1 cellular context compared by ENCODE assay signal in the genomic region with DNA sequence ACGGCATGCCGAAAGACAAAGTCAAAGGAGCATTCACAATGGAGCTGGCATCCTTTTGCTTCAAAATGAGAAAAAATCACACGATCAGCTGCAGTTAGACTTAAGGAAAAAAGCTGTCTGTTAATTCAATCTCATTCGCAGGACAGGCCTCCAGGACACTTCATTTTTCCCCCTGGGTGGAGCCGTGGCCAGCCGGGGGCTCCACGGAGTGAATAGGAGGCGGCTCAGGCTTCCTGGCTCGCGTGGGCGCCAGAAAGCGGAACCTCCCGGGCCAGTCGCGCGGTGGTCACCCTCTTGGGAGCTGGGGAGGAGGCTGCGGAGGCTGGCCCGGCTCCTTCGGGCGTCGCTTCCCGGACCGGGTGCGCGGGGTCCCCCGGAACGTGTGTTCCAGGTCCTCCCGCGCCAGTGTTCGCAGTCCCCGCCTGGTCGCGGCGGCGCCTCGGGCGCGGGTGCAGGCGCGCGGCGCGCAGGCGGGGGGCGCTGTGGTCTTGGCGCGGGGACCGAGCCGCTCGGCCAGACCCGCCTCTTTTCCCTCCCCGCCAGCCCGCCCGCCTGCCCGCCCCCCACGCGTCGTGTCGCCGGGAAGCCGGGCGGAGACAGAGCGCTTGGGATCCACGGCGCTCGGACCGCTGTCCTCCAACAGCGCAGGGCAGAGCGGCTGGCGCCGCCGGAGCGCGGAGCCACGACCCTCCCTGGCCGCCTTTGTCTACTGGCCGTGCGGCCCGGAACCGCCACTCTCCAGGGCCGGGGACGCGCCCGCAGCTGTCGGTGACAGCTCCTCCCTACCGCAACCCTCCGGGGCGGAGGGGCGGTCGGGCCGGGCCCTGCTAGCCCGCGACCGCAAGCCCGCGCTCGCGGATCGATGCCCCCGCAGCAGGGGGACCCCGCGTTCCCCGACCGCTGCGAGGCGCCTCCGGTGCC.
TF ChIP-seq lines count a peak whose summit lies in the region.

Gene RHOU (plus strand): TSS at position 599 of the 921 bp plus-strand sequence. CDS start 264 bp downstream, at position 863.

TF ChIP-seq in WTC11, 78 proteins besides CTCF, POLR2A, EP300 and RAD21 (continued from another document and continues in another):
- TF ChIP-seq, protein P1, sequence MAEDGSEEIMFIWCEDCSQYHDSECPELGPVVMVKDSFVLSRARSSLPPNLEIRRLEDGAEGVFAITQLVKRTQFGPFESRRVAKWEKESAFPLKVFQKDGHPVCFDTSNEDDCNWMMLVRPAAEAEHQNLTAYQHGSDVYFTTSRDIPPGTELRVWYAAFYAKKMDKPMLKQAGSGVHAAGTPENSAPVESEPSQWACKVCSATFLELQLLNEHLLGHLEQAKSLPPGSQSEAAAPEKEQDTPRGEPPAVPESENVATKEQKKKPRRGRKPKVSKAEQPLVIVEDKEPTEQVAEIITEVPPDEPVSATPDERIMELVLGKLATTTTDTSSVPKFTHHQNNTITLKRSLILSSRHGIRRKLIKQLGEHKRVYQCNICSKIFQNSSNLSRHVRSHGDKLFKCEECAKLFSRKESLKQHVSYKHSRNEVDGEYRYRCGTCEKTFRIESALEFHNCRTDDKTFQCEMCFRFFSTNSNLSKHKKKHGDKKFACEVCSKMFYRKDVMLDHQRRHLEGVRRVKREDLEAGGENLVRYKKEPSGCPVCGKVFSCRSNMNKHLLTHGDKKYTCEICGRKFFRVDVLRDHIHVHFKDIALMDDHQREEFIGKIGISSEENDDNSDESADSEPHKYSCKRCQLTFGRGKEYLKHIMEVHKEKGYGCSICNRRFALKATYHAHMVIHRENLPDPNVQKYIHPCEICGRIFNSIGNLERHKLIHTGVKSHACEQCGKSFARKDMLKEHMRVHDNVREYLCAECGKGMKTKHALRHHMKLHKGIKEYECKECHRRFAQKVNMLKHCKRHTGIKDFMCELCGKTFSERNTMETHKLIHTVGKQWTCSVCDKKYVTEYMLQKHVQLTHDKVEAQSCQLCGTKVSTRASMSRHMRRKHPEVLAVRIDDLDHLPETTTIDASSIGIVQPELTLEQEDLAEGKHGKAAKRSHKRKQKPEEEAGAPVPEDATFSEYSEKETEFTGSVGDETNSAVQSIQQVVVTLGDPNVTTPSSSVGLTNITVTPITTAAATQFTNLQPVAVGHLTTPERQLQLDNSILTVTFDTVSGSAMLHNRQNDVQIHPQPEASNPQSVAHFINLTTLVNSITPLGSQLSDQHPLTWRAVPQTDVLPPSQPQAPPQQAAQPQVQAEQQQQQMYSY (CRISPR knock-in tag; IDR thresholded peaks at IDR 0.05) = no peak
- TF ChIP-seq OVOL2 (CRISPR knock-in tag; IDR thresholded peaks at IDR 0.05; ENCODE audit: borderline replicate concordance) (no peak), ZNF532 (CRISPR knock-in tag; IDR thresholded peaks at IDR 0.05; ENCODE audit: borderline replicate concordance) (no peak), ZNF138 (CRISPR knock-in tag; conservative IDR thresholded peaks at IDR 0.05) (no peak), IRF2 (CRISPR knock-in tag; IDR thresholded peaks at IDR 0.05; ENCODE audit: borderline replicate concordance, low read depth) (no peak), ESRRA (CRISPR knock-in tag; IDR thresholded peaks at IDR 0.05; ENCODE audit: borderline replicate concordance) (no peak), EMX1 (CRISPR knock-in tag; IDR thresholded peaks at IDR 0.05) (no peak), ZNF423 (CRISPR knock-in tag; IDR thresholded peaks at IDR 0.05) (no peak), STAT6 (CRISPR knock-in tag; conservative IDR thresholded peaks at IDR 0.05; ENCODE audit: low read depth) (no peak), NFATC4 (CRISPR knock-in tag; IDR thresholded peaks at IDR 0.05) (no peak), CBFB (CRISPR knock-in tag; IDR thresholded peaks at IDR 0.05; ENCODE audit: low read depth) (no peak), FOXK1 (CRISPR knock-in tag; IDR thresholded peaks at IDR 0.05) (no peak), JUN (CRISPR knock-in tag; IDR thresholded peaks at IDR 0.05) (no peak), ZNF396 (CRISPR knock-in tag; IDR thresholded peaks at IDR 0.05; ENCODE audit: borderline replicate concordance) (no peak), RORB (CRISPR knock-in tag; IDR thresholded peaks at IDR 0.05) (no peak), MYBL2 (CRISPR knock-in tag; IDR thresholded peaks at IDR 0.05) (no peak), ZSCAN18 (CRISPR knock-in tag; IDR thresholded peaks at IDR 0.05) (no peak), PRRX2 (CRISPR knock-in tag; IDR thresholded peaks at IDR 0.05) (no peak), NR2C2 (CRISPR knock-in tag; IDR thresholded peaks at IDR 0.05) (no peak), ELF4 (CRISPR knock-in tag; IDR thresholded peaks at IDR 0.05; ENCODE audit: low read depth) (no peak), SOX15 (CRISPR knock-in tag; IDR thresholded peaks at IDR 0.05) (no peak)
- TF ChIP-seq, protein P2, sequence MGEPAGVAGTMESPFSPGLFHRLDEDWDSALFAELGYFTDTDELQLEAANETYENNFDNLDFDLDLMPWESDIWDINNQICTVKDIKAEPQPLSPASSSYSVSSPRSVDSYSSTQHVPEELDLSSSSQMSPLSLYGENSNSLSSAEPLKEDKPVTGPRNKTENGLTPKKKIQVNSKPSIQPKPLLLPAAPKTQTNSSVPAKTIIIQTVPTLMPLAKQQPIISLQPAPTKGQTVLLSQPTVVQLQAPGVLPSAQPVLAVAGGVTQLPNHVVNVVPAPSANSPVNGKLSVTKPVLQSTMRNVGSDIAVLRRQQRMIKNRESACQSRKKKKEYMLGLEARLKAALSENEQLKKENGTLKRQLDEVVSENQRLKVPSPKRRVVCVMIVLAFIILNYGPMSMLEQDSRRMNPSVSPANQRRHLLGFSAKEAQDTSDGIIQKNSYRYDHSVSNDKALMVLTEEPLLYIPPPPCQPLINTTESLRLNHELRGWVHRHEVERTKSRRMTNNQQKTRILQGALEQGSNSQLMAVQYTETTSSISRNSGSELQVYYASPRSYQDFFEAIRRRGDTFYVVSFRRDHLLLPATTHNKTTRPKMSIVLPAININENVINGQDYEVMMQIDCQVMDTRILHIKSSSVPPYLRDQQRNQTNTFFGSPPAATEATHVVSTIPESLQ (CRISPR knock-in tag; IDR thresholded peaks at IDR 0.05) = no peak
- TF ChIP-seq, protein P3, sequence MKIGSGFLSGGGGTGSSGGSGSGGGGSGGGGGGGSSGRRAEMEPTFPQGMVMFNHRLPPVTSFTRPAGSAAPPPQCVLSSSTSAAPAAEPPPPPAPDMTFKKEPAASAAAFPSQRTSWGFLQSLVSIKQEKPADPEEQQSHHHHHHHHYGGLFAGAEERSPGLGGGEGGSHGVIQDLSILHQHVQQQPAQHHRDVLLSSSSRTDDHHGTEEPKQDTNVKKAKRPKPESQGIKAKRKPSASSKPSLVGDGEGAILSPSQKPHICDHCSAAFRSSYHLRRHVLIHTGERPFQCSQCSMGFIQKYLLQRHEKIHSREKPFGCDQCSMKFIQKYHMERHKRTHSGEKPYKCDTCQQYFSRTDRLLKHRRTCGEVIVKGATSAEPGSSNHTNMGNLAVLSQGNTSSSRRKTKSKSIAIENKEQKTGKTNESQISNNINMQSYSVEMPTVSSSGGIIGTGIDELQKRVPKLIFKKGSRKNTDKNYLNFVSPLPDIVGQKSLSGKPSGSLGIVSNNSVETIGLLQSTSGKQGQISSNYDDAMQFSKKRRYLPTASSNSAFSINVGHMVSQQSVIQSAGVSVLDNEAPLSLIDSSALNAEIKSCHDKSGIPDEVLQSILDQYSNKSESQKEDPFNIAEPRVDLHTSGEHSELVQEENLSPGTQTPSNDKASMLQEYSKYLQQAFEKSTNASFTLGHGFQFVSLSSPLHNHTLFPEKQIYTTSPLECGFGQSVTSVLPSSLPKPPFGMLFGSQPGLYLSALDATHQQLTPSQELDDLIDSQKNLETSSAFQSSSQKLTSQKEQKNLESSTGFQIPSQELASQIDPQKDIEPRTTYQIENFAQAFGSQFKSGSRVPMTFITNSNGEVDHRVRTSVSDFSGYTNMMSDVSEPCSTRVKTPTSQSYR (CRISPR knock-in tag; IDR thresholded peaks at IDR 0.05) = no peak
- TF ChIP-seq, protein P4, sequence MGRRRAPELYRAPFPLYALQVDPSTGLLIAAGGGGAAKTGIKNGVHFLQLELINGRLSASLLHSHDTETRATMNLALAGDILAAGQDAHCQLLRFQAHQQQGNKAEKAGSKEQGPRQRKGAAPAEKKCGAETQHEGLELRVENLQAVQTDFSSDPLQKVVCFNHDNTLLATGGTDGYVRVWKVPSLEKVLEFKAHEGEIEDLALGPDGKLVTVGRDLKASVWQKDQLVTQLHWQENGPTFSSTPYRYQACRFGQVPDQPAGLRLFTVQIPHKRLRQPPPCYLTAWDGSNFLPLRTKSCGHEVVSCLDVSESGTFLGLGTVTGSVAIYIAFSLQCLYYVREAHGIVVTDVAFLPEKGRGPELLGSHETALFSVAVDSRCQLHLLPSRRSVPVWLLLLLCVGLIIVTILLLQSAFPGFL (CRISPR knock-in tag; IDR thresholded peaks at IDR 0.05; ENCODE audit: borderline replicate concordance) = no peak
- TF ChIP-seq, protein P5, sequence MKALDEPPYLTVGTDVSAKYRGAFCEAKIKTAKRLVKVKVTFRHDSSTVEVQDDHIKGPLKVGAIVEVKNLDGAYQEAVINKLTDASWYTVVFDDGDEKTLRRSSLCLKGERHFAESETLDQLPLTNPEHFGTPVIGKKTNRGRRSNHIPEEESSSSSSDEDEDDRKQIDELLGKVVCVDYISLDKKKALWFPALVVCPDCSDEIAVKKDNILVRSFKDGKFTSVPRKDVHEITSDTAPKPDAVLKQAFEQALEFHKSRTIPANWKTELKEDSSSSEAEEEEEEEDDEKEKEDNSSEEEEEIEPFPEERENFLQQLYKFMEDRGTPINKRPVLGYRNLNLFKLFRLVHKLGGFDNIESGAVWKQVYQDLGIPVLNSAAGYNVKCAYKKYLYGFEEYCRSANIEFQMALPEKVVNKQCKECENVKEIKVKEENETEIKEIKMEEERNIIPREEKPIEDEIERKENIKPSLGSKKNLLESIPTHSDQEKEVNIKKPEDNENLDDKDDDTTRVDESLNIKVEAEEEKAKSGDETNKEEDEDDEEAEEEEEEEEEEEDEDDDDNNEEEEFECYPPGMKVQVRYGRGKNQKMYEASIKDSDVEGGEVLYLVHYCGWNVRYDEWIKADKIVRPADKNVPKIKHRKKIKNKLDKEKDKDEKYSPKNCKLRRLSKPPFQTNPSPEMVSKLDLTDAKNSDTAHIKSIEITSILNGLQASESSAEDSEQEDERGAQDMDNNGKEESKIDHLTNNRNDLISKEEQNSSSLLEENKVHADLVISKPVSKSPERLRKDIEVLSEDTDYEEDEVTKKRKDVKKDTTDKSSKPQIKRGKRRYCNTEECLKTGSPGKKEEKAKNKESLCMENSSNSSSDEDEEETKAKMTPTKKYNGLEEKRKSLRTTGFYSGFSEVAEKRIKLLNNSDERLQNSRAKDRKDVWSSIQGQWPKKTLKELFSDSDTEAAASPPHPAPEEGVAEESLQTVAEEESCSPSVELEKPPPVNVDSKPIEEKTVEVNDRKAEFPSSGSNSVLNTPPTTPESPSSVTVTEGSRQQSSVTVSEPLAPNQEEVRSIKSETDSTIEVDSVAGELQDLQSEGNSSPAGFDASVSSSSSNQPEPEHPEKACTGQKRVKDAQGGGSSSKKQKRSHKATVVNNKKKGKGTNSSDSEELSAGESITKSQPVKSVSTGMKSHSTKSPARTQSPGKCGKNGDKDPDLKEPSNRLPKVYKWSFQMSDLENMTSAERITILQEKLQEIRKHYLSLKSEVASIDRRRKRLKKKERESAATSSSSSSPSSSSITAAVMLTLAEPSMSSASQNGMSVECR (CRISPR knock-in tag; IDR thresholded peaks at IDR 0.05; ENCODE audit: borderline replicate concordance) = no peak
